In genomic region chr11:34890812-34891211, GRCh38 we compare ENCODE assay signal across 9 cellular contexts. TPM values are rescaled to one million over a fixed set of nuclear protein-coding genes. Genes with fewer than 3 reads are reported as not detected.
A peak's percentile ranks its signal among the peaks of the same experiment; 100 is the strongest.
DNase-seq lines count a peak whose midpoint lies in the region; ATAC-seq and TF ChIP-seq lines count a peak whose summit lies in the region.
"Had no signal": no experiment of that assay in that cellular context is flagged by ENCODE, and none has a peak within 500 bp of the region (broad histone marks: within the 10 kb centered on the region; RNA-seq: fewer than 3 reads in every experiment).

No MANE protein-coding gene starts in this region.

- H3K27me3 Mint-ChIP-seq in chondrocyte (ENCODE audit: low read depth) (no peaks in the 10 kb centered on the region), neural crest cell (ENCODE audit: low read depth) (no peaks in the 10 kb centered on the region)
- no peaks in the 10 kb centered on the region for H3K27me3 Mint-ChIP-seq in activated T-helper 2 cell treated with anti-CD3 and anti-CD28 coated beads, Interferon-gamma antibody, Interleukin-2, Interleukin-4, amounts not matched to agents 10 μg/mL and 5 μg/mL and 100 μg/mL, durations not matched to agents 14 hours and 24 hours and 36 hours (ENCODE audit: low read depth)
- H3K27me3 Mint-ChIP-seq: activated naive CD8-positive, alpha-beta T cell treated with anti-CD3 and anti-CD28 coated beads, Interleukin-2, amount 10 ng/mL, durations not matched to agents 7 days and 5 days had no signal

- H3K36me3 Mint-ChIP-seq in chondrocyte (ENCODE audit: low read depth) (peaks cover 2% of the 10 kb centered on the region), neural crest cell (ENCODE audit: low read depth) (peaks cover 6% of the 10 kb centered on the region)
- peaks cover 2% of the 10 kb centered on the region for H3K36me3 Mint-ChIP-seq in activated T-helper 2 cell treated with anti-CD3 and anti-CD28 coated beads, Interferon-gamma antibody, Interleukin-2, Interleukin-4, amounts not matched to agents 10 μg/mL and 5 μg/mL and 100 μg/mL, durations not matched to agents 14 hours and 24 hours and 36 hours (ENCODE audit: low read depth)

- TF ChIP-seq CTCF in 22Rv1 (IDR thresholded peaks at IDR 0.05): peak; percentile 43
- TF ChIP-seq CTCF in GM10266 (IDR thresholded peaks at IDR 0.05; ENCODE audit: control insufficient read depth, insufficient read depth, low read depth, missing control alignments): peak; percentile 39
- TF ChIP-seq CTCF in chondrocyte (IDR thresholded peaks at IDR 0.05): peak; percentile 84
- TF ChIP-seq CTCF in neural crest cell (conservative IDR thresholded peaks at IDR 0.05): peak; percentile 70

- H3K9me3 Mint-ChIP-seq in chondrocyte (ENCODE audit: low read depth) (no peaks in the 10 kb centered on the region), neural crest cell (no peaks in the 10 kb centered on the region)
- H3K9me3 Mint-ChIP-seq in activated T-helper 2 cell treated with anti-CD3 and anti-CD28 coated beads, Interferon-gamma antibody, Interleukin-2, Interleukin-4, amounts not matched to agents 10 μg/mL and 5 μg/mL and 100 μg/mL, durations not matched to agents 14 hours and 24 hours and 36 hours: no peaks in the 10 kb centered on the region
- H3K9me3 Mint-ChIP-seq: activated naive CD8-positive, alpha-beta T cell treated with anti-CD3 and anti-CD28 coated beads, Interleukin-2, amount 10 ng/mL, durations not matched to agents 7 days and 5 days had no signal

- peak overlapping the region; percentile 39 for H3K27ac ChIP-seq in 22Rv1

- H3K4me3 Mint-ChIP-seq in chondrocyte (ENCODE audit: unreplicated experiment): no peak overlapping the region
- H3K4me3 Mint-ChIP-seq in neural crest cell: no peak overlapping the region
- no peak overlapping the region for H3K4me3 Mint-ChIP-seq in activated T-helper 2 cell treated with anti-CD3 and anti-CD28 coated beads, Interferon-gamma antibody, Interleukin-2, Interleukin-4, amounts not matched to agents 10 μg/mL and 5 μg/mL and 100 μg/mL, durations not matched to agents 14 hours and 24 hours and 36 hours (ENCODE audit: low read depth)
- H3K4me3 Mint-ChIP-seq: activated naive CD8-positive, alpha-beta T cell treated with anti-CD3 and anti-CD28 coated beads, Interleukin-2, amount 10 ng/mL, durations not matched to agents 7 days and 5 days had no signal

- DNase-seq in GM10266 (ENCODE audit: extremely low spot score) (no peak), NCI-H2196 treated with DMSO at 0.1 percent for 48 hours (lab: John Stamatoyannopoulos, UW; ENCODE audit: unreplicated experiment) (peak; percentile 17), chondrocyte (ENCODE audit: low spot score) (no peak), neural crest cell (ENCODE audit: low read depth, low spot score) (no peak)
- DNase-seq in activated T-helper 2 cell treated with anti-CD3 and anti-CD28 coated beads, Interferon-gamma antibody, Interleukin-2, Interleukin-4, amounts not matched to agents 10 μg/mL and 5 μg/mL and 100 μg/mL, durations not matched to agents 14 hours and 24 hours and 36 hours (ENCODE audit: low spot score): no peak
- no peak for DNase-seq in stimulated activated naive CD4-positive, alpha-beta T cell treated with Interleukin-2 at 50 U/mL for 16 hours (lab: John Stamatoyannopoulos, UW)
- DNase-seq: activated naive CD8-positive, alpha-beta T cell treated with anti-CD3 and anti-CD28 coated beads, Interleukin-2, amount 10 ng/mL, durations not matched to agents 7 days and 5 days had no signal

- no peak for ATAC-seq in GM19328 (IDR thresholded peaks at IDR 0.05; ENCODE audit: unreplicated experiment)

- H3K4me1 Mint-ChIP-seq in chondrocyte (ENCODE audit: low read depth) (no peaks in the 10 kb centered on the region), neural crest cell (peaks cover 5% of the 10 kb centered on the region)
- H3K4me1 Mint-ChIP-seq in activated T-helper 2 cell treated with anti-CD3 and anti-CD28 coated beads, Interferon-gamma antibody, Interleukin-2, Interleukin-4, amounts not matched to agents 10 μg/mL and 5 μg/mL and 100 μg/mL, durations not matched to agents 14 hours and 24 hours and 36 hours (ENCODE audit: low read depth): no peaks in the 10 kb centered on the region
- H3K4me1 Mint-ChIP-seq: activated naive CD8-positive, alpha-beta T cell treated with anti-CD3 and anti-CD28 coated beads, Interleukin-2, amount 10 ng/mL, durations not matched to agents 7 days and 5 days had no signal

- H3K27ac Mint-ChIP-seq in chondrocyte (ENCODE audit: unreplicated experiment) (no peak overlapping the region), neural crest cell (ENCODE audit: unreplicated experiment) (no peak overlapping the region)
- H3K27ac Mint-ChIP-seq in activated T-helper 2 cell treated with anti-CD3 and anti-CD28 coated beads, Interferon-gamma antibody, Interleukin-2, Interleukin-4, amounts not matched to agents 10 μg/mL and 5 μg/mL and 100 μg/mL, durations not matched to agents 14 hours and 24 hours and 36 hours: no peak overlapping the region
- H3K27ac Mint-ChIP-seq: activated naive CD8-positive, alpha-beta T cell treated with anti-CD3 and anti-CD28 coated beads, Interleukin-2, amount 10 ng/mL, durations not matched to agents 7 days and 5 days had no signal

- intact Hi-C loops in activated T-helper 2 cell treated with anti-CD3 and anti-CD28 coated beads, Interferon-gamma antibody, Interleukin-2, Interleukin-4, amounts not matched to agents 10 μg/mL and 5 μg/mL and 100 μg/mL, durations not matched to agents 14 hours and 24 hours and 36 hours (cut with micrococcal nuclease): loop anchor here (1.0 to 5.0 kb wide), 3 partner anchors 305 to 379 kb away; partner anchors contain the start of gene ELF5

RNA-seq across cellular contexts. Expression of gene APIP, which starts 25.4 kb away (rescaled TPM):
- total RNA-seq in chondrocyte (13.3 to 16.8 TPM (median 13.3 TPM) in 3 replicates), neural crest cell (25.1 and 29.8 TPM in 2 replicates)
- total RNA-seq in activated T-helper 2 cell treated with anti-CD3 and anti-CD28 coated beads, Interferon-gamma antibody, Interleukin-2, Interleukin-4, amounts not matched to agents 10 μg/mL and 5 μg/mL and 100 μg/mL, durations not matched to agents 14 hours and 24 hours and 36 hours: 28.1 and 30.7 TPM in 2 replicates

RNA-seq across cellular contexts. Expression of gene PDHX, which starts 25.6 kb away (rescaled TPM):
- total RNA-seq in chondrocyte (28.5 to 39.7 TPM (median 38.8 TPM) in 3 replicates), neural crest cell (32.6 and 38.6 TPM in 2 replicates)
- 29.7 and 30.6 TPM in 2 replicates for total RNA-seq in activated T-helper 2 cell treated with anti-CD3 and anti-CD28 coated beads, Interferon-gamma antibody, Interleukin-2, Interleukin-4, amounts not matched to agents 10 μg/mL and 5 μg/mL and 100 μg/mL, durations not matched to agents 14 hours and 24 hours and 36 hours
